8 cellular contexts compared by ENCODE assay signal in the genomic region with DNA sequence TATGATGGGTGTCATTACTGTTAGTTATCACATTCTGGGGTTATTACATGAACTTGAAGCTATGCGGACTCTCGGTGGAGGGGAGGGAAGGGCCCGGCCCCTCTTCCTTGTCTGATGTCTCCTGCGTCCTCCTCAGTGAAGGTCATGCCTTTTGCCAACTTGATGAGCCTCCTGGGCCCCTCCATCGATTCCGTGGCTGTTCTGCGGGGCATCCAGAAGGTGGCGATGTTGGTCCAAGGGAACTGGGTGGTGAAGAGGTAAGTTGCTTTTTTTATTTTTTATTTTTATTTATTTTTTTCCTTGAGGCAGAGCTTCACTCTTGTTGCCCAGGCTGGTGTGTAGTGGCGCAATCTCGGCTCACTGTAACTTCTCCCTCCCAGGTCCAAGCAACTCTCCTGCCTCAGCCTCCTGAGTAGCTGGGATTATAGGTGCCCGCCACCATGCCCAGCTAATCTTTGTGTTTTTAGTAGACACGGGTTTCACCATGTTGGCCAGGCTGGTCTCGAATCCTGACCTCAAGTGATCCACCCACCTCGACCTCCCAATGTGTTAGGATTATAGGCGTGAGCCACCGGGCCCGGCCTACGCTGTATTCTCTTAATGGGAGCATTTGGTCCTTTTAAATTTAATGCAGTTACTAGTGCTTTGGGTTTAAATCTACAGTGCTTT.
DNase-seq lines count a peak whose midpoint lies in the region; ATAC-seq and TF ChIP-seq lines count a peak whose summit lies in the region.

No MANE protein-coding gene starts in this region.

- peak; percentile 73 for TF ChIP-seq CTCF in GM06990 (IDR thresholded peaks at IDR 0.05; ENCODE audit: insufficient read depth, low read length, poor library complexity, severe bottlenecking)

- ATAC-seq in HG02973 (IDR thresholded peaks at IDR 0.05; ENCODE audit: unreplicated experiment), result no peak
- ATAC-seq in GM21723 (IDR thresholded peaks at IDR 0.05; ENCODE audit: unreplicated experiment), result no peak
- no peak for ATAC-seq in HG03442 (IDR thresholded peaks at IDR 0.05; ENCODE audit: unreplicated experiment)

- no peaks in the 10 kb centered on the region for H3K27me3 ChIP-seq in GM06990 (replicated peaks; ENCODE audit: control insufficient read depth, insufficient read depth, low read length)

- H3K4me3 ChIP-seq in GM06990 (replicated peaks; ENCODE audit: low read depth, low read length), result no peak overlapping the region

- H3K36me3 ChIP-seq in GM06990 (ENCODE audit: control insufficient read depth, insufficient read depth, low read length), result peaks cover 38% of the 10 kb centered on the region

- DNase-seq in GM06990 (ENCODE audit: extremely low read depth, insufficient read length) (no peak), NAMALWA (ENCODE audit: low spot score) (peak; percentile 68), fibroblast of gingiva (ENCODE audit: low read depth) (peak; percentile 11)
- DNase-seq in activated CD8-positive, alpha-beta memory T cell treated with anti-CD3 and anti-CD28 coated beads for 48 hours (ENCODE audit: low read depth in 2 of 3, low spot score in 2 of 3), result peak in 2 of 3 experiments; percentile 38 to 45
- DNase-seq in stimulated activated CD4-positive, alpha-beta T cell treated with anti-CD3 and anti-CD28 coated beads, Interleukin-15, amount 100 ng/mL, for 24 hours, result peak; percentile 64
